Comparison of ENCODE assay signal across 8 cellular contexts in genomic region chr13:99501952-99502310, GRCh38. TPM values are rescaled to one million over a fixed set of nuclear protein-coding genes. Genes with fewer than 3 reads are reported as not detected.
A peak's percentile ranks its signal among the peaks of the same experiment; 100 is the strongest.
DNase-seq lines count a peak whose midpoint lies in the region; ATAC-seq and TF ChIP-seq lines count a peak whose summit lies in the region.

No MANE protein-coding gene starts in this region.

- no peaks in the 10 kb centered on the region for H3K36me3 ChIP-seq in breast epithelium
- H3K36me3 ChIP-seq in suprapubic skin, result no peaks in the 10 kb centered on the region

- peak; percentile 27 to 69 (median 57) for DNase-seq in NCI-H1417 (lab: John Stamatoyannopoulos, UW)
- DNase-seq in NCI-H1417 treated with DMSO at 0.1 percent for 48 hours (lab: John Stamatoyannopoulos, UW), result no peak
- peak; percentile 6 for DNase-seq in RPMI8226
- no peak for DNase-seq in breast epithelium (ENCODE audit: low spot score in 2 of 2)
- DNase-seq in left lobe of liver (ENCODE audit: low spot score), result peak; percentile 56
- DNase-seq in suprapubic skin (ENCODE audit: low spot score in 2 of 2), result peak; percentile 66 to 79

- ATAC-seq in left lobe of liver (peak; percentile 3), GM21390 (IDR thresholded peaks at IDR 0.05; ENCODE audit: unreplicated experiment) (no peak), HG02840 (IDR thresholded peaks at IDR 0.05; ENCODE audit: low FRiP score, unreplicated experiment) (no peak)

- no peaks in the 10 kb centered on the region for H3K9me3 ChIP-seq in breast epithelium
- H3K9me3 ChIP-seq in suprapubic skin, result no peaks in the 10 kb centered on the region

- no peak for TF ChIP-seq EP300 in suprapubic skin (IDR thresholded peaks at IDR 0.05)

- TF ChIP-seq CTCF in breast epithelium (IDR thresholded peaks at IDR 0.05), result no peak
- TF ChIP-seq CTCF in suprapubic skin (IDR thresholded peaks at IDR 0.05), result no peak

- TF ChIP-seq POLR2A in breast epithelium (IDR thresholded peaks at IDR 0.05) (no peak), suprapubic skin (IDR thresholded peaks at IDR 0.05) (no peak)

- H3K27me3 ChIP-seq in breast epithelium (no peaks in the 10 kb centered on the region), suprapubic skin (no peaks in the 10 kb centered on the region)

- peak overlapping the region; percentile 90 to 94 for H3K27ac ChIP-seq in breast epithelium
- peak overlapping the region; percentile 87 for H3K27ac ChIP-seq in suprapubic skin

- intact Hi-C loops in breast epithelium (cut with DNase I; ENCODE audit: low total_unique reads), result no loop called here

- H3K4me3 ChIP-seq in breast epithelium, result peak overlapping the region; percentile 74 to 92 (median 77)
- H3K4me3 ChIP-seq in suprapubic skin, result peak overlapping the region; percentile 76

- H3K4me1 ChIP-seq in breast epithelium (peaks cover 0 to 23% of the 10 kb centered on the region in 2 donors), suprapubic skin (peaks cover 64% of the 10 kb centered on the region)

- WGBS in suprapubic skin, result 0% methylated on average over 13 of the region's 14 CpGs

RNA-seq across cellular contexts. Expression of gene TM9SF2, which starts 0.7 kb away (rescaled TPM):
- total RNA-seq in breast epithelium, result 100 to 1,000 TPM in 2 of 3 donors, 10 to 100 TPM in 1; 95.1 to 155 (median 107) TPM
- 90.8 TPM for total RNA-seq in left lobe of liver
- 100 to 1,000 TPM in 1 of 4 donors, 10 to 100 TPM in 3; 64.2 to 108 (median 91.4) TPM for total RNA-seq in suprapubic skin

Comparison
In these comparisons a context has a peak if more than half of its experiments do, and no peak if none do; other contexts are left out.
1. DNase-seq: peak in NCI-H1417 (3 of 3), RPMI8226 (single experiment), left lobe of liver (single experiment) and suprapubic skin (2 of 2); none in NCI-H1417 treated with DMSO at 0.1 percent for 48 hours (single experiment) and breast epithelium (0 of 2).